2 cellular contexts compared by ENCODE assay signal in genomic region chr6:149488815-149489214, GRCh38.
TF ChIP-seq lines count a peak whose summit lies in the region.

No MANE protein-coding gene starts in this region.

TF ChIP-seq in IMR-90, 13 proteins besides CTCF, POLR2A, EP300 and RAD21:
- TF ChIP-seq MXI1 (IDR thresholded peaks at IDR 0.05; ENCODE audit: borderline replicate concordance, low read depth, low read length) (no peak), SMC3 (IDR thresholded peaks at IDR 0.05; ENCODE audit: low read depth, low read length) (no peak), BHLHE40 (IDR thresholded peaks at IDR 0.05; ENCODE audit: low read depth, low read length) (no peak), FOS (IDR thresholded peaks at IDR 0.05; ENCODE audit: low read depth, low read length) (no peak), MAFK (IDR thresholded peaks at IDR 0.05; ENCODE audit: low read depth, low read length) (no peak), CEBPB (IDR thresholded peaks at IDR 0.05; ENCODE audit: low read depth, low read length) (no peak), RFX5 (IDR thresholded peaks at IDR 0.05; ENCODE audit: low read depth, low read length) (no peak), ELK1 (IDR thresholded peaks at IDR 0.05; ENCODE audit: borderline replicate concordance, low read depth, low read length) (no peak), CHD1 (IDR thresholded peaks at IDR 0.05; ENCODE audit: low read depth, low read length) (no peak), RCOR1 (IDR thresholded peaks at IDR 0.05; ENCODE audit: insufficient replicate concordance, low read length) (no peak), NFE2L2 (IDR thresholded peaks at IDR 0.05; ENCODE audit: low read depth, low read length) (no peak), MAZ (IDR thresholded peaks at IDR 0.05; ENCODE audit: borderline replicate concordance, low read depth, low read length) (no peak)
- TF ChIP-seq, protein P1, sequence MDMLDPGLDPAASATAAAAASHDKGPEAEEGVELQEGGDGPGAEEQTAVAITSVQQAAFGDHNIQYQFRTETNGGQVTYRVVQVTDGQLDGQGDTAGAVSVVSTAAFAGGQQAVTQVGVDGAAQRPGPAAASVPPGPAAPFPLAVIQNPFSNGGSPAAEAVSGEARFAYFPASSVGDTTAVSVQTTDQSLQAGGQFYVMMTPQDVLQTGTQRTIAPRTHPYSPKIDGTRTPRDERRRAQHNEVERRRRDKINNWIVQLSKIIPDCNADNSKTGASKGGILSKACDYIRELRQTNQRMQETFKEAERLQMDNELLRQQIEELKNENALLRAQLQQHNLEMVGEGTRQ (IDR thresholded peaks at IDR 0.05; ENCODE audit: low read depth, low read length) = no peak

TF ChIP-seq in K562, 482 proteins besides CTCF, POLR2A, EP300 and RAD21:
- no peak for TF ChIP-seq TEAD2 (tag; IDR thresholded peaks at IDR 0.05)
- TF ChIP-seq IRF2 (CRISPR knock-in tag; IDR thresholded peaks at IDR 0.05) = 0 out of 2 replicates have a peak, but pooled peaks have one; percentile 29
